In the genomic region with DNA sequence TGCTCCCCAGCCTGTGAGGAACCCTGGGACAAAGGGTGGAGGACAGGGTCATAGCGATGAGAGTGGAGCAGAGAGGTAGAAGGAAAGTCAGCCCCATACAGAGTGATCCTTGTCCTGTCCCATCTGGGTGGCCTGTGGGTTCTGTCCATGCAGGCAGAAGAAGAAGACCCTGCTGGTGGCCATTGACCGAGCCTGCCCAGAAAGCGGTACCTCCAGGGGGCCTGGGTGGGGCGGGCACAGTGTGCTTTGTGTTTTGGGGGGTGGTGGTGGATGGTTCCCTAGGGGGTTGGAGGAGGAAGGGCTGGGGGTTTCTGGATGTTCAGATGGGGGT, we compare ENCODE assay signal across 21 cellular contexts. TPM values are rescaled to one million over a fixed set of nuclear protein-coding genes. Genes with fewer than 3 reads are reported as not detected.
DNase-seq lines count a peak whose midpoint lies in the region; ATAC-seq and TF ChIP-seq lines count a peak whose summit lies in the region.
"Had no signal": no experiment of that assay in that cellular context is flagged by ENCODE, and none has a peak within 500 bp of the region (broad histone marks: within the 10 kb centered on the region; RNA-seq: fewer than 3 reads in every experiment).

No MANE protein-coding gene starts in this region.

- H3K27me3 ChIP-seq in RWPE2 (ENCODE audit: insufficient read depth, poor library complexity, severe bottlenecking) (no peaks in the 10 kb centered on the region), lower lobe of right lung (ENCODE audit: low read depth) (no peaks in the 10 kb centered on the region)
- H3K27me3 ChIP-seq: pancreas had no signal

- H3K36me3 Mint-ChIP-seq in activated T-cell treated with anti-CD3 and anti-CD28 coated beads, Interleukin-2, amount 50 U/mL, for 24 hours (ENCODE audit: low read depth), result peaks cover 41% of the 10 kb centered on the region
- H3K36me3 Mint-ChIP-seq in mesothelial cell of epicardium, result peaks cover 10% of the 10 kb centered on the region

- H3K27ac Mint-ChIP-seq in activated T-cell treated with anti-CD3 and anti-CD28 coated beads, Interleukin-2, amount 50 U/mL, for 24 hours, result peak overlapping the region; percentile 48
- no peak overlapping the region for H3K27ac Mint-ChIP-seq in mesothelial cell of epicardium
- H3K27ac Mint-ChIP-seq: CD8-positive, alpha-beta T cell had no signal

- no peaks in the 10 kb centered on the region for H3K4me1 ChIP-seq in RWPE2 (ENCODE audit: insufficient read depth, poor library complexity, severe bottlenecking)
- peaks cover 19% of the 10 kb centered on the region for H3K4me1 ChIP-seq in lower lobe of right lung
- H3K4me1 ChIP-seq: A549 had no signal

- H3K36me3 ChIP-seq in RWPE2 (ENCODE audit: low read depth) (peaks cover 8% of the 10 kb centered on the region), lower lobe of right lung (peaks cover 76% of the 10 kb centered on the region)

- H3K9me3 ChIP-seq in RWPE2 (ENCODE audit: severe bottlenecking), result no peaks in the 10 kb centered on the region
- no peaks in the 10 kb centered on the region for H3K9me3 ChIP-seq in lower lobe of right lung
- H3K9me3 ChIP-seq: A549, mucosa of descending colon, pancreas had no signal

- no peaks in the 10 kb centered on the region for H3K9me3 Mint-ChIP-seq in activated T-cell treated with anti-CD3 and anti-CD28 coated beads, Interleukin-2, amount 50 U/mL, for 24 hours
- H3K9me3 Mint-ChIP-seq in mesothelial cell of epicardium, result no peaks in the 10 kb centered on the region
- H3K9me3 Mint-ChIP-seq: activated T-cell treated with anti-CD3 and anti-CD28 coated beads, Interleukin-2, amount 50 U/mL, for 4 hours; CD8-positive, alpha-beta T cell had no signal

- intact Hi-C loops in lower lobe of right lung (cut with DNase I), result no loop called here

- H3K4me3 ChIP-seq in RWPE2 (ENCODE audit: severe bottlenecking) (no peak overlapping the region), lower lobe of right lung (peak overlapping the region; percentile 20)
- H3K4me3 ChIP-seq: A549, mucosa of descending colon, pancreas, skin epidermis had no signal

- no peak for TF ChIP-seq CTCF in RWPE2 (IDR thresholded peaks at IDR 0.05; ENCODE audit: poor library complexity, severe bottlenecking)
- TF ChIP-seq CTCF in lower lobe of right lung (IDR thresholded peaks at IDR 0.05), result no peak
- no peak for TF ChIP-seq CTCF in mesothelial cell of epicardium (IDR thresholded peaks at IDR 0.05; ENCODE audit: unreplicated experiment)

- no peaks in the 10 kb centered on the region for H3K27me3 Mint-ChIP-seq in activated T-cell treated with anti-CD3 and anti-CD28 coated beads, Interleukin-2, amount 50 U/mL, for 24 hours
- no peaks in the 10 kb centered on the region for H3K27me3 Mint-ChIP-seq in mesothelial cell of epicardium (ENCODE audit: low read depth)

- H3K27ac ChIP-seq in RWPE2 (ENCODE audit: poor library complexity, severe bottlenecking) (no peak overlapping the region), lower lobe of right lung (peak overlapping the region; percentile 64), substantia nigra (ENCODE audit: low read depth, low read length, poor library complexity, severe bottlenecking) (peak overlapping the region; percentile 10)
- H3K27ac ChIP-seq: A549 had no signal

- no peak overlapping the region for H3K4me3 Mint-ChIP-seq in activated T-cell treated with anti-CD3 and anti-CD28 coated beads, Interleukin-2, amount 50 U/mL, for 24 hours
- no peak overlapping the region for H3K4me3 Mint-ChIP-seq in mesothelial cell of epicardium
- H3K4me3 Mint-ChIP-seq: activated T-cell treated with anti-CD3 and anti-CD28 coated beads, Interleukin-2, amount 50 U/mL, for 4 hours; CD8-positive, alpha-beta T cell had no signal

- ATAC-seq in RWPE2 (ENCODE audit: low read depth) (no peak), lower lobe of right lung (no peak), GM18868 (IDR thresholded peaks at IDR 0.05; ENCODE audit: unreplicated experiment) (no peak)
- ATAC-seq: A549; activated T-cell treated with anti-CD3 and anti-CD28 coated beads, Interleukin-2, amount 50 U/mL, for 4 hours; CD8-positive, alpha-beta T cell; mucosa of descending colon; pancreas had no signal

- peak; percentile 8 for DNase-seq in activated T-cell treated with anti-CD3 and anti-CD28 coated beads, Interleukin-2, amount 50 U/mL, for 24 hours
- no peak for DNase-seq in activated T-cell treated with anti-CD3 and anti-CD28 coated beads, Interleukin-2, amount 50 U/mL, for 48 hours
- DNase-seq in RWPE2 (ENCODE audit: low spot score) (peak; percentile 30), lower lobe of right lung (peak; percentile 20), substantia nigra (lab: John Stamatoyannopoulos, UW) (no peak), DMS153 treated with DMSO at 0.1 percent for 48 hours (lab: John Stamatoyannopoulos, UW; ENCODE audit: unreplicated experiment) (no peak), mesothelial cell of epicardium (ENCODE audit: low spot score in 2 of 2, unreplicated experiment in 2 of 2) (no peak)
- DNase-seq: activated CD4-positive, alpha-beta T cell treated with anti-CD3 and anti-CD28 coated beads for 4 hours; activated T-cell treated with anti-CD3 and anti-CD28 coated beads, Interleukin-2, amount 50 U/mL, for 4 hours; DMS79; effector memory CD4-positive, alpha-beta T cell; GOT3; NCI-H1092 treated with DMSO at 0.1 percent for 48 hours; NCI-H524; trophoblast cell had no signal

- no peaks in the 10 kb centered on the region for H3K4me1 Mint-ChIP-seq in activated T-cell treated with anti-CD3 and anti-CD28 coated beads, Interleukin-2, amount 50 U/mL, for 24 hours (ENCODE audit: low read depth)
- peaks cover 7% of the 10 kb centered on the region for H3K4me1 Mint-ChIP-seq in mesothelial cell of epicardium

RNA-seq across cellular contexts. Expression of a gene that starts 7.9 kb away (rescaled TPM):
- 190 TPM for total RNA-seq in lower lobe of right lung
- 37.6 to 41.7 TPM (median 39.4 TPM) in 3 replicates for total RNA-seq in mesothelial cell of epicardium

RNA-seq across cellular contexts. Expression of a gene that starts 12.8 kb away (rescaled TPM):
- 297 TPM for total RNA-seq in lower lobe of right lung
- total RNA-seq in mesothelial cell of epicardium, result 192 to 206 TPM (median 197 TPM) in 3 replicates

RNA-seq across cellular contexts. Expression of a gene that starts 42.3 kb away (rescaled TPM):
- 78.2 TPM for total RNA-seq in lower lobe of right lung
- total RNA-seq in mesothelial cell of epicardium, result 95.0 to 98.6 TPM (median 97.3 TPM) in 3 replicates

RNA-seq across cellular contexts. Expression of a gene that starts 45.5 kb away (rescaled TPM):
- 50.2 TPM for total RNA-seq in lower lobe of right lung
- total RNA-seq in mesothelial cell of epicardium, result 57.0 to 66.0 TPM (median 64.4 TPM) in 3 replicates

RNA-seq across cellular contexts. Expression of a gene that starts 46.1 kb away (rescaled TPM):
- 28.9 TPM for total RNA-seq in lower lobe of right lung
- total RNA-seq in mesothelial cell of epicardium, result 39.5 to 44.8 TPM (median 39.9 TPM) in 3 replicates

Comparison
In these comparisons a context has a peak if more than half of its experiments do, and no peak if none do; other contexts are left out.
1. DNase-seq: peak in activated T-cell treated with anti-CD3 and anti-CD28 coated beads, Interleukin-2, amount 50 U/mL, for 24 hours (single experiment), RWPE2 (single experiment) and lower lobe of right lung (single experiment); none in activated T-cell treated with anti-CD3 and anti-CD28 coated beads, Interleukin-2, amount 50 U/mL, for 48 hours (0 of 2), substantia nigra (0 of 49), DMS153 treated with DMSO at 0.1 percent for 48 hours (single experiment) and mesothelial cell of epicardium (0 of 2).